ENCODE assay signal across 24 cellular contexts in the genomic region with DNA sequence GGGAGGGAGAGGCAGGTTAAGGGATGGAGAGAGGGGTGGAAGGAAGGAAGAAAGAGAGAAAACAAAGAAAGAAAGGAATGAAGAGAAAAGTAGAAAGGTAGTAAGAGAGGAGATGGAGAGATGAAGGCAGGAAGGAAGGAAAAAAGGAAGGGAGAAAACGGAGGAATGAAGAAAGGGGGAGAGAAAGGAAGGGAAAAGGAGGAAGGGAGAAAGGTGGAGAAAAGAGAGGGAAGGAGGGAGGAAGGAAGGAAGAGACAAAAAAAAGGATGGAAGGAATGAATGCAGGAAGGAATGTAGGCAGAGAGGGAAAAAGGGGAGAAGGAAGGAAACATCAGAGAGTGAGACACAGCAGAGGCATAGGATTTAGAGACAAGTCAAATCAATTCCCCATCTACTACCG.
DNase-seq lines count a peak whose midpoint lies in the region; ATAC-seq, FAIRE-seq and TF ChIP-seq lines count a peak whose summit lies in the region.
"Had no signal": no experiment of that assay in that cellular context is flagged by ENCODE, and none has a peak within 500 bp of the region (broad histone marks: within the 10 kb centered on the region; RNA-seq: fewer than 3 reads in every experiment).

No MANE protein-coding gene starts in this region.

- dilution Hi-C loops in IMR-90 (cut with HindIII; ENCODE audit: low sequenced_read_pairs, unreplicated experiment) = no loop called here

- H3K14ac ChIP-seq in IMR-90 (replicated peaks; ENCODE audit: low read depth, low read length) = no peak overlapping the region
- no peak overlapping the region for H3K14ac ChIP-seq in H1 (ENCODE audit: insufficient read length)

- H2BK12ac ChIP-seq in H1 (ENCODE audit: low read depth, low read length) = no peak overlapping the region

- H2BK5ac ChIP-seq in IMR-90 (ENCODE audit: low read depth, low read length, poor library complexity, severe bottlenecking) (peak overlapping the region; percentile 45), H1 (ENCODE audit: low read depth, low read length) (no peak overlapping the region)

- H3K4ac ChIP-seq in IMR-90 (ENCODE audit: low read depth, low read length) (no peak overlapping the region), H1 (replicated peaks; ENCODE audit: insufficient read length, low read depth, low read length) (no peak overlapping the region)

- H3K27ac ChIP-seq in GM23338 (ENCODE audit: low read depth) (no peak overlapping the region), IMR-90 (ENCODE audit: insufficient read depth, low read length) (no peak overlapping the region), H1 (ENCODE audit: low read depth, low read length) (no peak overlapping the region), smooth muscle cell (ENCODE audit: low read depth) (peak overlapping the region; percentile 42)
- H3K27ac ChIP-seq: 22Rv1, A549, BLaER1 had no signal

- H2BK20ac ChIP-seq in IMR-90 (ENCODE audit: low read depth, low read length) (no peak overlapping the region), H1 (ENCODE audit: low read length) (no peak overlapping the region)

- H3K27me3 ChIP-seq in GM23338 (ENCODE audit: insufficient read depth) (no peaks in the 10 kb centered on the region), IMR-90 (ENCODE audit: control insufficient read depth, insufficient read depth, low read length) (no peaks in the 10 kb centered on the region), H1 (replicated peaks in 1 of 4; ENCODE audit: control insufficient read depth in 3 of 4, extremely low read depth in 1 of 4, insufficient read depth in 3 of 4, low read length in 3 of 4) (no peaks in the 10 kb centered on the region), smooth muscle cell (ENCODE audit: low read depth) (no peaks in the 10 kb centered on the region)
- H3K27me3 ChIP-seq: BE2C, BLaER1 had no signal

- no peak overlapping the region for H2BK15ac ChIP-seq in IMR-90 (ENCODE audit: low read depth, low read length)
- no peak overlapping the region for H2BK15ac ChIP-seq in H1 (ENCODE audit: low read length)

- H2AK9ac ChIP-seq in IMR-90 (replicated peaks; ENCODE audit: low read depth, low read length, poor library complexity) = no peak overlapping the region

- no peak for FAIRE-seq in H1 (lab: Jason Lieb, UNC)
- FAIRE-seq: A549, D721Med, G401.6, GM12891, GM19239 had no signal

- H3K9ac ChIP-seq in IMR-90 (ENCODE audit: low read depth, low read length) (no peak overlapping the region), H1 (replicated peaks in 1 of 4; ENCODE audit: extremely low read depth in 1 of 4, low read depth in 3 of 4, low read length in 3 of 4) (no peak overlapping the region), smooth muscle cell (ENCODE audit: low read depth) (no peak overlapping the region)
- H3K9ac ChIP-seq: BLaER1 had no signal

- no peaks in the 10 kb centered on the region for H3K4me1 ChIP-seq in GM23338 (ENCODE audit: insufficient read depth)
- no peaks in the 10 kb centered on the region for H3K4me1 ChIP-seq in IMR-90 (ENCODE audit: control insufficient read depth, insufficient read depth, low read length)
- no peaks in the 10 kb centered on the region for H3K4me1 ChIP-seq in H1 (replicated peaks in 1 of 4; ENCODE audit: control insufficient read depth in 3 of 4, insufficient read depth in 4 of 4, low read length in 3 of 4)
- H3K4me1 ChIP-seq in smooth muscle cell (ENCODE audit: low read depth) = peaks cover 3% of the 10 kb centered on the region
- H3K4me1 ChIP-seq: A549, BE2C, BLaER1, Caco-2 had no signal

- 20 to 100% methylated on average over 1 of the region's 2 CpGs for WGBS in IMR-90 (ENCODE audit: extremely low coverage in 2 of 2, insufficient read length in 1 of 2), 2 experiments
- WGBS in H1 (ENCODE audit: extremely low coverage in 1 of 2, insufficient coverage in 1 of 2, insufficient read length in 1 of 2, insufficient replicate concordance in 2 of 2, low coverage in 1 of 2, low lambda C conversion rate in 2 of 2, missing lambda C conversion rate in 1 of 2), 2 experiments = 78 to 91% methylated on average over 1 to 2 of the region's 2 CpGs
- 96% methylated on average over 2 of the region's 2 CpGs for WGBS in smooth muscle cell (ENCODE audit: low lambda C conversion rate)

- H3K23me2 ChIP-seq in H1 (ENCODE audit: low read depth, low read length) = no peaks in the 10 kb centered on the region; the same call in 1 of the 2 replicates

- H3K23ac ChIP-seq in IMR-90 (ENCODE audit: low read depth, low read length) (no peak overlapping the region), H1 (ENCODE audit: insufficient read length) (no peak overlapping the region)

- no peak overlapping the region for H2BK120ac ChIP-seq in IMR-90 (ENCODE audit: low read depth, low read length)
- H2BK120ac ChIP-seq in H1 (replicated peaks; ENCODE audit: low read depth, low read length) = no peak overlapping the region

- no peaks in the 10 kb centered on the region for H3K9me1 ChIP-seq in IMR-90 (ENCODE audit: insufficient read depth, low read length)

- H2AK5ac ChIP-seq in IMR-90 (ENCODE audit: low read depth, low read length) = no peak overlapping the region
- no peak overlapping the region for H2AK5ac ChIP-seq in H1 (ENCODE audit: low read depth, low read length)

- H3K56ac ChIP-seq in IMR-90 (ENCODE audit: extremely low read depth, insufficient read depth, low read length) = no peak overlapping the region
- H3K56ac ChIP-seq in H1 (replicated peaks; ENCODE audit: insufficient read length, low read depth, low read length) = no peak overlapping the region

- H3K4me1 Mint-ChIP-seq in GM23338 = peaks cover 6% of the 10 kb centered on the region; the same call in 2 of the 3 replicates
- H3K4me1 Mint-ChIP-seq in progenitor cell of endocrine pancreas (ENCODE audit: low read depth) = peaks cover 11% of the 10 kb centered on the region
- H3K4me1 Mint-ChIP-seq: CD14-positive monocyte; CD4-positive, alpha-beta memory T cell; CD4-positive, CD25-positive, alpha-beta regulatory T cell; CD8-positive, alpha-beta memory T cell had no signal

- H3K27me3 Mint-ChIP-seq in GM23338 (ENCODE audit: insufficient read depth, low read depth, poor library complexity) (peaks cover 6% of the 10 kb centered on the region), progenitor cell of endocrine pancreas (no peaks in the 10 kb centered on the region)
- H3K27me3 Mint-ChIP-seq: CD4-positive, alpha-beta memory T cell; CD4-positive, CD25-positive, alpha-beta regulatory T cell; CD8-positive, alpha-beta memory T cell had no signal

- H4K91ac ChIP-seq in IMR-90 (ENCODE audit: insufficient read depth, low read depth, low read length) (no peak overlapping the region), H1 (replicated peaks; ENCODE audit: insufficient read length, low read length) (no peak overlapping the region)

- H3K79me1 ChIP-seq in IMR-90 (ENCODE audit: low read depth in 1 of 2, low read length in 2 of 2) (no peaks in the 10 kb centered on the region), H1 (ENCODE audit: low read depth, low read length) (no peaks in the 10 kb centered on the region)

- H3K4me3 Mint-ChIP-seq in GM23338 = no peak overlapping the region
- H3K4me3 Mint-ChIP-seq in progenitor cell of endocrine pancreas (ENCODE audit: low read depth) = no peak overlapping the region
- H3K4me3 Mint-ChIP-seq: CD14-positive monocyte; CD4-positive, alpha-beta memory T cell; CD4-positive, CD25-positive, alpha-beta regulatory T cell; CD8-positive, alpha-beta memory T cell had no signal

- H3F3A ChIP-seq in GM23338 (replicated peaks; ENCODE audit: low read depth) = no peaks in the 10 kb centered on the region
- peaks cover 30% of the 10 kb centered on the region for H3F3A ChIP-seq in smooth muscle cell (ENCODE audit: low read depth)

- in situ Hi-C loops in IMR-90 (cut with MboI; ENCODE audit: low sequenced_read_pairs) = no loop called here

- H4K8ac ChIP-seq in IMR-90 (ENCODE audit: low read depth in 2 of 2, low read length in 2 of 2) (no peak overlapping the region), H1 (ENCODE audit: extremely low read depth, insufficient read depth, low read length) (no peak overlapping the region)

- no peaks in the 10 kb centered on the region for H3K9me3 ChIP-seq in IMR-90 (ENCODE audit: control insufficient read depth, insufficient read depth, low read length)
- H3K9me3 ChIP-seq in H1 (ENCODE audit: insufficient read depth in 2 of 2, low read depth in 1 of 2, low read length in 1 of 2) = no peaks in the 10 kb centered on the region
- H3K9me3 ChIP-seq in smooth muscle cell (replicated peaks; ENCODE audit: low read depth) = no peaks in the 10 kb centered on the region
- H3K9me3 ChIP-seq: A549, BE2C, BLaER1, Caco-2 had no signal

- H3K79me2 ChIP-seq in GM23338 (replicated peaks; ENCODE audit: insufficient read depth) (no peaks in the 10 kb centered on the region), H1 (ENCODE audit: control insufficient read depth in 1 of 2, insufficient read depth in 2 of 2, low read length in 2 of 2) (no peaks in the 10 kb centered on the region), smooth muscle cell (ENCODE audit: low read depth) (peaks cover 42% of the 10 kb centered on the region)

- H3K9me3 Mint-ChIP-seq in GM23338 (no peaks in the 10 kb centered on the region; the same call in 2 of the 3 replicates), progenitor cell of endocrine pancreas (ENCODE audit: low read depth) (no peaks in the 10 kb centered on the region)

- no peak overlapping the region for H3K27ac Mint-ChIP-seq in GM23338
- no peak overlapping the region for H3K27ac Mint-ChIP-seq in progenitor cell of endocrine pancreas
- H3K27ac Mint-ChIP-seq: CD14-positive monocyte; CD4-positive, alpha-beta memory T cell; CD4-positive, CD25-positive, alpha-beta regulatory T cell; CD8-positive, alpha-beta memory T cell had no signal

- no peaks in the 10 kb centered on the region for H4K20me1 ChIP-seq in GM23338 (replicated peaks; ENCODE audit: insufficient read depth)
- no peaks in the 10 kb centered on the region for H4K20me1 ChIP-seq in IMR-90 (ENCODE audit: insufficient read depth, low read length)
- no peaks in the 10 kb centered on the region for H4K20me1 ChIP-seq in H1 (replicated peaks in 1 of 2; ENCODE audit: control insufficient read depth in 1 of 2, insufficient read depth in 2 of 2, low read length in 2 of 2)
- H4K20me1 ChIP-seq in smooth muscle cell (ENCODE audit: low read depth) = peaks cover 94% of the 10 kb centered on the region
- H4K20me1 ChIP-seq: BLaER1 had no signal

- intact Hi-C loops in IMR-90 (cut with micrococcal nuclease) = no loop called here

- H4K5ac ChIP-seq in IMR-90 (ENCODE audit: low read depth, low read length) (no peak overlapping the region), H1 (ENCODE audit: insufficient read length, low read depth, low read length) (no peak overlapping the region)

- TF ChIP-seq CTCF in GM23338 (conservative IDR thresholded peaks at IDR 0.05; ENCODE audit: low read depth in 2 of 2) (no peak), IMR-90 (conservative IDR thresholded peaks at IDR 0.05; ENCODE audit: low read depth, low read length) (no peak), H1 (IDR thresholded peaks at IDR 0.05; ENCODE audit: control extremely low read depth in 1 of 3, insufficient read depth in 1 of 3, low read depth in 1 of 3, low read length in 3 of 3) (no peak), smooth muscle cell (IDR thresholded peaks at IDR 0.05; ENCODE audit: borderline replicate concordance, insufficient read depth, poor library complexity, severe bottlenecking) (no peak), progenitor cell of endocrine pancreas (IDR thresholded peaks at IDR 0.05; ENCODE audit: unreplicated experiment) (no peak)

- no peak for TF ChIP-seq EP300 in H1 (IDR thresholded peaks at IDR 0.05; ENCODE audit: borderline replicate concordance in 1 of 2, low read depth in 2 of 2, low read length in 2 of 2)

- ATAC-seq in GM23338 (no peak), IMR-90 (ENCODE audit: low read depth) (no peak)
- ATAC-seq: A549 had no signal

- H3K36me3 Mint-ChIP-seq in GM23338 (ENCODE audit: low read depth) (peaks cover under 1% of the 10 kb centered on the region; the same call in 1 of the 3 replicates), progenitor cell of endocrine pancreas (ENCODE audit: insufficient read depth) (no peaks in the 10 kb centered on the region)
- H3K36me3 Mint-ChIP-seq: CD14-positive monocyte; CD4-positive, alpha-beta memory T cell; CD4-positive, CD25-positive, alpha-beta regulatory T cell; CD8-positive, alpha-beta memory T cell had no signal

- TF ChIP-seq RAD21 in IMR-90 (IDR thresholded peaks at IDR 0.05; ENCODE audit: low read length) = no peak
- no peak for TF ChIP-seq RAD21 in H1 (IDR thresholded peaks at IDR 0.05 in 1 of 2, conservative IDR thresholded peaks at IDR 0.05 in 1 of 2; ENCODE audit: low read depth in 2 of 2, low read length in 2 of 2)

- TF ChIP-seq POLR2A in IMR-90 (IDR thresholded peaks at IDR 0.05; ENCODE audit: low read depth, low read length) (no peak), H1 (IDR thresholded peaks at IDR 0.05; ENCODE audit: control extremely low read depth in 1 of 2, low read depth in 2 of 2, low read length in 2 of 2) (no peak)

- H3K4me2 ChIP-seq in GM23338 (no peak overlapping the region), IMR-90 (ENCODE audit: low read depth, low read length) (no peak overlapping the region), H1 (ENCODE audit: insufficient read depth in 1 of 2, low read depth in 2 of 2, low read length in 2 of 2) (no peak overlapping the region), smooth muscle cell (no peak overlapping the region)
- H3K4me2 ChIP-seq: A549, BLaER1 had no signal

- CTCF ChIA-PET in IMR-90 (lab: Yijun Ruan, JAX) (no interaction called here), H1 (lab: Charles Lee; ENCODE audit: partially characterized antibody) (interaction anchor here (0.7 kb wide), 1 partner anchor 15 kb away, joined by 5 read pairs; no protein-coding TSS in a partner anchor)

- no TSS peak for BruUV-seq in IMR-90 (replicated peaks; lab: Mats Ljungman, UMichigan)

- no peaks in the 10 kb centered on the region for H3K36me3 ChIP-seq in GM23338 (ENCODE audit: insufficient read depth)
- no peaks in the 10 kb centered on the region for H3K36me3 ChIP-seq in IMR-90 (ENCODE audit: control insufficient read depth, insufficient read depth, low read length)
- H3K36me3 ChIP-seq in H1 (ENCODE audit: control insufficient read depth in 2 of 4, insufficient read depth in 4 of 4, low read length in 3 of 4) = no peaks in the 10 kb centered on the region
- H3K36me3 ChIP-seq in smooth muscle cell (ENCODE audit: low read depth) = peaks cover 6% of the 10 kb centered on the region
- H3K36me3 ChIP-seq: BE2C, BLaER1 had no signal

- peak overlapping the region; percentile 44; the same call in 1 of the 2 replicates for H2AFZ ChIP-seq in GM23338
- no peak overlapping the region for H2AFZ ChIP-seq in IMR-90 (replicated peaks; ENCODE audit: low read length, poor library complexity)
- peak overlapping the region; percentile 70; the same call in 1 of the 2 replicates for H2AFZ ChIP-seq in H1 (ENCODE audit: low read length)
- no peak overlapping the region for H2AFZ ChIP-seq in smooth muscle cell (ENCODE audit: low read depth)

- no peak overlapping the region for H3K18ac ChIP-seq in IMR-90 (ENCODE audit: low read depth, low read length)
- H3K18ac ChIP-seq in H1 (ENCODE audit: extremely low read depth, low read length) = no peak overlapping the region

- POLR2A ChIA-PET in IMR-90 (lab: Charles Lee; ENCODE audit: unreplicated experiment) (no interaction called here), H1 (lab: Charles Lee; ENCODE audit: partially characterized antibody) (no interaction called here)

- H3K9me2 ChIP-seq in GM23338 (ENCODE audit: insufficient read depth) = no peaks in the 10 kb centered on the region

- no peak overlapping the region for H3K4me3 ChIP-seq in GM23338
- no peak overlapping the region for H3K4me3 ChIP-seq in IMR-90 (ENCODE audit: insufficient read depth, low read depth, low read length)
- H3K4me3 ChIP-seq in H1 (ENCODE audit: extremely low read depth in 1 of 4, insufficient read depth in 2 of 4, low read depth in 3 of 4, low read length in 4 of 4) = no peak overlapping the region
- H3K4me3 ChIP-seq in smooth muscle cell = no peak overlapping the region
- H3K4me3 ChIP-seq: A549, BLaER1 had no signal

- DNase-seq in GM23338 (ENCODE audit: low spot score) (no peak), IMR-90 (no peak), H1 (ENCODE audit: low read depth in 1 of 2, low spot score in 2 of 2) (no peak), smooth muscle cell (lab: John Stamatoyannopoulos, UW; ENCODE audit: unreplicated experiment) (no peak), progenitor cell of endocrine pancreas (ENCODE audit: low spot score, unreplicated experiment) (no peak), AML-193 (lab: John Stamatoyannopoulos, UW) (no peak), COR-L47 (lab: John Stamatoyannopoulos, UW) (no peak)
- DNase-seq: BE2C; C1 segment of cervical spinal cord; Caco-2; Calu3; CD4-positive, alpha-beta memory T cell; CD4-positive, CD25-positive, alpha-beta regulatory T cell; CD8-positive, alpha-beta memory T cell; DMS79 treated with DMSO at 0.1 percent for 48 hours; GF-D8 had no signal

Comparison
In these comparisons a context has a peak if more than half of its experiments do, and no peak if none do; other contexts are left out.
1. H2AFZ ChIP-seq: peak in GM23338 (single experiment) and H1 (single experiment); none in IMR-90 (single experiment) and smooth muscle cell (single experiment).